In the genomic region with DNA sequence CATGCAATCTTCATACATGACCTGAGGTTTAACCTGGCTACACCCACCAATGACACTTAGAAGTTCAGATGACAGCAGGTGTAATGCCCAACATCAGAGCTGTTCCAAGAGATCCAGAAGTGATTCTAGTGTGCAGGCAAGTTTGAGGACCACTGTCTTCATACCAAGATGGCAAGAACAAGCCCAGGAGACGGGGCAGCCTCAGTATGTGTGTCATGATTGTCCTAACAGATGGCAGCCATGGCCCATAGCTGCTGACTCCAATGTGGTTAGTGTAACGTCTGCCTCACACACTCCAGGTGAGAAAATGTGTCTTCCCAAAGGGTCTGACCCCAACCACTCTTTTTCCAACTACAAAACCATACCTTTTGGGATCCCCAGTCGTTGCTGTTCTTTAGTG, we compare ENCODE assay signal across 20 cellular contexts.
DNase-seq lines count a peak whose midpoint lies in the region; ATAC-seq and TF ChIP-seq lines count a peak whose summit lies in the region.
"Had no signal": no experiment of that assay in that cellular context is flagged by ENCODE, and none has a peak within 500 bp of the region (broad histone marks: within the 10 kb centered on the region; RNA-seq: fewer than 3 reads in every experiment).

No MANE protein-coding gene starts in this region.

- H3K27ac ChIP-seq in ACC112 (ENCODE audit: low read depth, low read length), result peak overlapping the region; percentile 90; the same call in 1 of the 2 replicates
- H3K27ac ChIP-seq in CD4-positive, alpha-beta T cell (ENCODE audit: low read depth, low read length), result peak overlapping the region; percentile 93
- H3K27ac ChIP-seq: SK-N-MC had no signal

- CTCF ChIA-PET in CD4-positive, alpha-beta T cell (lab: Charles Lee), result interaction anchor here (0.8 to 2.1 kb wide), 4 partner anchors 11 to 318 kb away, joined by 4 to 9 read pairs (median 4); no protein-coding TSS in a partner anchor
- CTCF ChIA-PET in activated CD8-positive, alpha-beta T cell treated with anti-CD3 and anti-CD28 coated beads for 36 hours (lab: Charles Lee), result interaction anchor here (0.9 to 6.7 kb wide), 8 partner anchors 13 to 332 kb away, joined by 3 to 32 read pairs (median 4); no protein-coding TSS in a partner anchor

- peak overlapping the region; percentile 99 for H3K27ac Mint-ChIP-seq in CD4-positive, alpha-beta T cell
- peak overlapping the region; percentile 98 for H3K27ac Mint-ChIP-seq in activated CD8-positive, alpha-beta T cell treated with anti-CD3 and anti-CD28 coated beads for 36 hours
- peak overlapping the region; percentile 83 for H3K27ac Mint-ChIP-seq in memory B cell
- H3K27ac Mint-ChIP-seq: GM23338 had no signal

- no peak for TF ChIP-seq CTCF in CD4-positive, alpha-beta T cell (IDR thresholded peaks at IDR 0.05)
- TF ChIP-seq CTCF in activated CD8-positive, alpha-beta T cell treated with anti-CD3 and anti-CD28 coated beads for 36 hours (IDR thresholded peaks at IDR 0.05), result no peak

- peaks cover 90% of the 10 kb centered on the region for H3K79me2 ChIP-seq in ACC112 (ENCODE audit: control insufficient read depth, insufficient read depth, low read length, unreplicated experiment)

- H3K27me3 ChIP-seq in ACC112 (ENCODE audit: insufficient read depth, low read length), result no peaks in the 10 kb centered on the region
- no peaks in the 10 kb centered on the region for H3K27me3 ChIP-seq in CD4-positive, alpha-beta T cell (ENCODE audit: control insufficient read depth, insufficient read depth, low read length)
- H3K27me3 ChIP-seq: left lung, Peyer's patch, transverse colon had no signal

- intact Hi-C loops in CD4-positive, alpha-beta T cell (cut with DNase I, micrococcal nuclease), result loop anchor here in 1 of 2 experiments (2.0 kb wide), 1 partner anchor 13 kb away; no protein-coding TSS in a partner anchor
- intact Hi-C loops in activated CD8-positive, alpha-beta T cell treated with anti-CD3 and anti-CD28 coated beads for 36 hours (cut with micrococcal nuclease), result no loop called here

- no peak for ATAC-seq in CD4-positive, alpha-beta T cell (ENCODE audit: poor library complexity)
- ATAC-seq in activated CD8-positive, alpha-beta T cell treated with anti-CD3 and anti-CD28 coated beads for 36 hours, result no peak
- ATAC-seq in memory B cell (ENCODE audit: low read depth) (no peak), HG03354 (IDR thresholded peaks at IDR 0.05; ENCODE audit: poor library complexity, severe bottlenecking, unreplicated experiment) (no peak), HG02642 (IDR thresholded peaks at IDR 0.05; ENCODE audit: poor library complexity, unreplicated experiment) (no peak), HG03342 (IDR thresholded peaks at IDR 0.05; ENCODE audit: unreplicated experiment) (no peak)
- ATAC-seq: GM23338, left lung had no signal

- H3K36me3 Mint-ChIP-seq in CD4-positive, alpha-beta T cell (ENCODE audit: low read depth), result peaks cover 99% of the 10 kb centered on the region
- peaks cover 86% of the 10 kb centered on the region for H3K36me3 Mint-ChIP-seq in activated CD8-positive, alpha-beta T cell treated with anti-CD3 and anti-CD28 coated beads for 36 hours (ENCODE audit: low read depth)
- peaks cover 54% of the 10 kb centered on the region for H3K36me3 Mint-ChIP-seq in memory B cell

- POLR2A ChIA-PET in CD4-positive, alpha-beta T cell (lab: Charles Lee), result interaction anchor here (0.6 to 17.8 kb wide), 8 partner anchors 8 to 249 kb away, joined by 3 to 611 read pairs (median 4); no protein-coding TSS in a partner anchor
- POLR2A ChIA-PET in activated CD8-positive, alpha-beta T cell treated with anti-CD3 and anti-CD28 coated beads for 36 hours (lab: Charles Lee), result interaction anchor here (0.6 to 37.3 kb wide), 7 partner anchors 7 to 67 kb away, joined by 3 to 1082 read pairs (median 6); no protein-coding TSS in a partner anchor

- DNase-seq in CD4-positive, alpha-beta T cell, result no peak
- DNase-seq in activated CD8-positive, alpha-beta T cell treated with anti-CD3 and anti-CD28 coated beads for 36 hours, result no peak
- DNase-seq in memory B cell (ENCODE audit: low spot score in 2 of 2) (no peak), COR-L47 (lab: John Stamatoyannopoulos, UW) (no peak)
- DNase-seq: activated CD4-positive, alpha-beta T cell treated with anti-CD3 and anti-CD28 coated beads for 48 hours; cerebellar nuclear complex; effector CD8-positive, alpha-beta T cell; left lung; NCI-H2081; NCI-H446 treated with DMSO at 0.1 percent for 48 hours; Peyer's patch; stimulated activated CD4-positive, alpha-beta T cell treated with anti-CD3 and anti-CD28 coated beads, Interleukin-15, amount 100 ng/mL, for 24 hours; stimulated activated naive CD4-positive, alpha-beta T cell; transverse colon had no signal

- no peaks in the 10 kb centered on the region for H3K9me3 Mint-ChIP-seq in CD4-positive, alpha-beta T cell
- no peaks in the 10 kb centered on the region for H3K9me3 Mint-ChIP-seq in activated CD8-positive, alpha-beta T cell treated with anti-CD3 and anti-CD28 coated beads for 36 hours
- no peaks in the 10 kb centered on the region for H3K9me3 Mint-ChIP-seq in memory B cell
- H3K9me3 Mint-ChIP-seq: GM23338 had no signal

- peak overlapping the region; percentile 68 for H3K4me3 Mint-ChIP-seq in CD4-positive, alpha-beta T cell
- peak overlapping the region; percentile 42 for H3K4me3 Mint-ChIP-seq in activated CD8-positive, alpha-beta T cell treated with anti-CD3 and anti-CD28 coated beads for 36 hours
- no peak overlapping the region for H3K4me3 Mint-ChIP-seq in memory B cell
- H3K4me3 Mint-ChIP-seq: GM23338 had no signal

- H3K4me1 Mint-ChIP-seq in CD4-positive, alpha-beta T cell (ENCODE audit: low read depth), result peaks cover 98% of the 10 kb centered on the region
- H3K4me1 Mint-ChIP-seq in activated CD8-positive, alpha-beta T cell treated with anti-CD3 and anti-CD28 coated beads for 36 hours (ENCODE audit: low read depth), result peaks cover 93% of the 10 kb centered on the region
- peaks cover 51% of the 10 kb centered on the region for H3K4me1 Mint-ChIP-seq in memory B cell

- H3K4me3 ChIP-seq in ACC112 (ENCODE audit: low read depth, low read length), result no peak overlapping the region
- H3K4me3 ChIP-seq: GM23338, left lung, Peyer's patch, SK-N-MC, transverse colon had no signal

- H3K27me3 Mint-ChIP-seq in CD4-positive, alpha-beta T cell, result no peaks in the 10 kb centered on the region
- H3K27me3 Mint-ChIP-seq in activated CD8-positive, alpha-beta T cell treated with anti-CD3 and anti-CD28 coated beads for 36 hours, result no peaks in the 10 kb centered on the region
- no peaks in the 10 kb centered on the region for H3K27me3 Mint-ChIP-seq in memory B cell

- H3K4me1 ChIP-seq in ACC112 (ENCODE audit: control insufficient read depth, insufficient read depth, low read length, unreplicated experiment), result peaks cover 72% of the 10 kb centered on the region

- no peaks in the 10 kb centered on the region for H3K9me3 ChIP-seq in CD4-positive, alpha-beta T cell (ENCODE audit: control insufficient read depth, low read length)
- H3K9me3 ChIP-seq: left lung, Peyer's patch, transverse colon had no signal

- H3K36me3 ChIP-seq in ACC112 (ENCODE audit: insufficient read depth, low read length), result peaks cover 57% of the 10 kb centered on the region

- H2AFZ ChIP-seq in ACC112 (ENCODE audit: low read length, unreplicated experiment), result no peak overlapping the region
- H2AFZ ChIP-seq: GM23338 had no signal
